ENCODE assay signal across 8 cellular contexts in the genomic region with DNA sequence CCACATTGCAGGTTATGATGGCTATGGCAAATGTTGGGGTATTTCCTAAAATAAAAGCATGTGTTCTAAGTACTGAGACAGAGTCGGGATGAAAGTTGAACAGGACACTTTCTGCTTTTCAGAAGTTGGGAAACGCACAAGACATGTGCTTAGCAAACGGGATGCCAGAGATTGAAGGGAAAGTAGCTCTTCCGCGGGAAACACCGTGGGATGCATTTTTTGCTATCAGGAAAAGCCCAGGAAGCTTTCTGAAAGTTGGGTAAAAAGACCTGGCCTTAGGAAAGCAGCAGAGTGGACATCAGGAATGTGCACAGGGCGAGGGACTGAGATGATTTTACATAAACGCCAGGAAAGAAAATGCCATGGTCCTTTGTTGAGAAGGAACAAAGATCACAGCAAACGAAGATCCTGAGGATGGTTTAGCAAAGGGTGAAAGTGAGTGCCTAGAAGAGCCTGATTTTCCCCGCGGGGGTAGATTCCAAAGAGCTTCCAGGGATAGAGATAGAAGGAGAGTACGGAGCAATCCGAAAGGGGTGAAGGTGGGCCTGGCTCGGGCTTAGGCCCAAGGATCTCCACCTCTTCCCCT. TPM values are rescaled to one million over a fixed set of nuclear protein-coding genes. Genes with fewer than 3 reads are reported as not detected.
DNase-seq lines count a peak whose midpoint lies in the region; TF ChIP-seq lines count a peak whose summit lies in the region.

No MANE protein-coding gene starts in this region.

- peak overlapping the region; percentile 94 for H3K4me3 Mint-ChIP-seq in activated CD4-positive, alpha-beta memory T cell treated with anti-CD3 and anti-CD28 coated beads for 36 hours

- POLR2A ChIA-PET in activated CD4-positive, alpha-beta memory T cell treated with anti-CD3 and anti-CD28 coated beads for 36 hours (lab: Charles Lee), result interaction anchor here (1.4 to 1.7 kb wide), 3 partner anchors 81 to 362 kb away, joined by 4 to 6 read pairs (median 6); no protein-coding TSS in a partner anchor
- POLR2A ChIA-PET in GM10248 (lab: Yijun Ruan, JAX), result interaction anchor here (1.1 kb wide), 1 partner anchor 56 kb away, joined by 4 read pairs; no protein-coding TSS in a partner anchor

- H3K27ac ChIP-seq in stomach, result peak overlapping the region in 3 of 5 donors; percentile 52 to 81 (median 80)

- H3K9me3 ChIP-seq in stomach, result no peaks in the 10 kb centered on the region

- CTCF ChIA-PET in activated CD4-positive, alpha-beta memory T cell treated with anti-CD3 and anti-CD28 coated beads for 36 hours (lab: Charles Lee), result interaction anchor here (2.2 kb wide), 1 partner anchor 249 kb away, joined by 11 read pairs; no protein-coding TSS in a partner anchor
- CTCF ChIA-PET in GM10248 (lab: Yijun Ruan, JAX), result interaction anchor here (1.2 to 3.4 kb wide), 3 partner anchors 13 to 249 kb away, joined by 4 to 13 read pairs (median 4); no protein-coding TSS in a partner anchor

- peaks cover 52% of the 10 kb centered on the region for H3K36me3 Mint-ChIP-seq in activated CD4-positive, alpha-beta memory T cell treated with anti-CD3 and anti-CD28 coated beads for 36 hours

- DNase-seq in NOMO-1 treated with DMSO at 0.1 percent for 48 hours (lab: John Stamatoyannopoulos, UW; ENCODE audit: unreplicated experiment) (peak; percentile 2), NOMO-1 treated with dmso at 0.1 percent for 144 hours (lab: John Stamatoyannopoulos, UW; ENCODE audit: unreplicated experiment) (no peak), stomach (no peak), 8988T (no peak), activated gamma-delta T cell (lab: John Stamatoyannopoulos, UW) (no peak), GM10248 (ENCODE audit: extremely low spot score) (no peak)
- DNase-seq in activated CD4-positive, alpha-beta memory T cell treated with anti-CD3 and anti-CD28 coated beads for 36 hours, result no peak

- no peaks in the 10 kb centered on the region for H3K9me3 Mint-ChIP-seq in activated CD4-positive, alpha-beta memory T cell treated with anti-CD3 and anti-CD28 coated beads for 36 hours

- TF ChIP-seq EP300 in stomach (IDR thresholded peaks at IDR 0.05), result no peak

- 10 to 17% (median 16%) methylated on average over 14 of the region's 14 CpGs for WGBS in stomach, 5 donors

- H3K4me1 ChIP-seq in stomach, result peaks cover 14 to 30% (median 24%) of the 10 kb centered on the region in 4 donors

- no peaks in the 10 kb centered on the region for H3K27me3 ChIP-seq in stomach

- TF ChIP-seq POLR2A in stomach (IDR thresholded peaks at IDR 0.05), result no peak

- intact Hi-C loops in activated CD4-positive, alpha-beta memory T cell treated with anti-CD3 and anti-CD28 coated beads for 36 hours (cut with micrococcal nuclease), result no loop called here
- intact Hi-C loops in stomach (cut with DNase I; ENCODE audit: low total_unique reads), result no loop called here

- no peak for TF ChIP-seq CTCF in stomach (IDR thresholded peaks at IDR 0.05)
- no peak for TF ChIP-seq CTCF in GM10248 (IDR thresholded peaks at IDR 0.05; ENCODE audit: control extremely low read depth, extremely low read depth, low read depth, missing control alignments)

- peaks cover 0 to 20% (median 9%) of the 10 kb centered on the region in 4 donors for H3K36me3 ChIP-seq in stomach

- peaks cover 16% of the 10 kb centered on the region for H3K4me1 Mint-ChIP-seq in activated CD4-positive, alpha-beta memory T cell treated with anti-CD3 and anti-CD28 coated beads for 36 hours (ENCODE audit: low read depth)

- H3K4me3 ChIP-seq in iPS-11a (ENCODE audit: low read depth, low read length) (peak overlapping the region; percentile 85), stomach (peak overlapping the region; percentile 61 to 99 (median 88))

- H3K27ac Mint-ChIP-seq in activated CD4-positive, alpha-beta memory T cell treated with anti-CD3 and anti-CD28 coated beads for 36 hours, result peak overlapping the region; percentile 29

- peaks cover 7% of the 10 kb centered on the region for H3K27me3 Mint-ChIP-seq in activated CD4-positive, alpha-beta memory T cell treated with anti-CD3 and anti-CD28 coated beads for 36 hours

RNA-seq across cellular contexts. Expression of a gene that starts 1.1 kb away (rescaled TPM):
- 10 to 100 TPM; 33.7 to 36.8 TPM for total RNA-seq in activated CD4-positive, alpha-beta memory T cell treated with anti-CD3 and anti-CD28 coated beads for 36 hours
- 1 to 10 TPM; 1.3 to 5.7 (median 1.8) TPM for total RNA-seq in stomach
- 1 to 10 TPM; 1.1 to 2.6 (median 1.2) TPM for polyA plus RNA-seq in stomach

RNA-seq across cellular contexts. Expression of a gene that starts 36.2 kb away (rescaled TPM):
- not detected for total RNA-seq in activated CD4-positive, alpha-beta memory T cell treated with anti-CD3 and anti-CD28 coated beads for 36 hours
- total RNA-seq in stomach, result under 1 TPM in 1 of 5 donors, not detected in 4; 0.92 TPM
- 1 to 10 TPM in 1 of 3 donors, under 1 TPM in 1, not detected in 1; 0.87 to 1.4 TPM for polyA plus RNA-seq in stomach

RNA-seq across cellular contexts. Expression of a gene that starts 53.8 kb away (rescaled TPM):
- 10 to 100 TPM; 28.0 to 31.4 TPM for total RNA-seq in activated CD4-positive, alpha-beta memory T cell treated with anti-CD3 and anti-CD28 coated beads for 36 hours
- 10 to 100 TPM in 1 of 5 donors, 1 to 10 TPM in 3, not detected in 1; 2.7 to 15.6 (median 5.2) TPM for total RNA-seq in stomach
- 1 to 10 TPM; 1.7 to 5.9 (median 2.1) TPM for polyA plus RNA-seq in stomach

Comparison
In these comparisons a context has a peak if more than half of its experiments do, and no peak if none do; other contexts are left out.
1. RNA of a gene that starts 1.1 kb away (total RNA-seq): 33.7 to 36.8 TPM in activated CD4-positive, alpha-beta memory T cell treated with anti-CD3 and anti-CD28 coated beads for 36 hours; 1.3 to 5.7 TPM in stomach; every median in the first group is over 4 times any median in the second.